Comparison of ENCODE assay signal across 16 cellular contexts in genomic region chr13:98580420-98580819, GRCh38. TPM values are rescaled to one million over a fixed set of nuclear protein-coding genes. Genes with fewer than 3 reads are reported as not detected.
DNase-seq lines count a peak whose midpoint lies in the region; ATAC-seq and TF ChIP-seq lines count a peak whose summit lies in the region.
"Had no signal": no experiment of that assay in that cellular context is flagged by ENCODE, and none has a peak within 500 bp of the region (broad histone marks: within the 10 kb centered on the region; RNA-seq: fewer than 3 reads in every experiment).

No MANE protein-coding gene starts in this region.

- TF ChIP-seq CTCF in brain (conservative IDR thresholded peaks at IDR 0.05), result no peak
- TF ChIP-seq CTCF in nephron (IDR thresholded peaks at IDR 0.05; ENCODE audit: unreplicated experiment in 3 of 3), result no peak
- no peak for TF ChIP-seq CTCF in type B pancreatic cell (conservative IDR thresholded peaks at IDR 0.05)
- no peak for TF ChIP-seq CTCF in mammary epithelial cell (conservative IDR thresholded peaks at IDR 0.05 in 1 of 2, IDR thresholded peaks at IDR 0.05 in 1 of 2; ENCODE audit: extremely low read depth in 1 of 2, insufficient read depth in 1 of 2, low read depth in 1 of 2, low read length in 2 of 2)
- TF ChIP-seq CTCF in WTC11 (IDR thresholded peaks at IDR 0.05), result no peak

- DNase-seq in type B pancreatic cell (ENCODE audit: extremely low spot score, unreplicated experiment), result no peak
- no peak for DNase-seq in A172 (ENCODE audit: low spot score)
- no peak for DNase-seq in mammary epithelial cell
- no peak for DNase-seq in WTC11 (ENCODE audit: low spot score)
- DNase-seq: 8988T; ACHN; Calu3; CD4-positive, CD25-positive, alpha-beta regulatory T cell; DMS 273 treated with DMSO at 0.1 percent for 48 hours; H7 had no signal

- 100% methylated on average over 2 of the region's 2 CpGs for WGBS in mammary epithelial cell (ENCODE audit: low coverage, missing lambda C conversion rate)

- H3K27ac Mint-ChIP-seq in IgD-negative memory B cell (peak overlapping the region in 2 of 3 donors; percentile 7 to 10), brain (peak overlapping the region; percentile 22 to 80 (median 73)), nephron (peak overlapping the region in 2 of 3 experiments; percentile 36 to 59), type B pancreatic cell (peak overlapping the region; percentile 56), WTC11 (no peak overlapping the region)
- H3K27ac Mint-ChIP-seq: GM23338 had no signal

- BruUV-seq in mammary epithelial cell (replicated peaks; lab: Mats Ljungman, UMichigan), result no TSS peak

- peaks cover 48% of the 10 kb centered on the region for H3K4me1 ChIP-seq in mammary epithelial cell (ENCODE audit: insufficient read depth, low read length)

- H3K27me3 ChIP-seq in mammary epithelial cell (ENCODE audit: insufficient read depth, low read length), result no peaks in the 10 kb centered on the region
- H3K27me3 ChIP-seq: BLaER1 treated with 17β-estradiol and CSF1 and Interleukin-3, amounts not matched to agents 10 nM and 100 nM had no signal

- intact Hi-C loops in mammary epithelial cell (cut with micrococcal nuclease), result no loop called here

- no peaks in the 10 kb centered on the region for H3K36me3 ChIP-seq in mammary epithelial cell (ENCODE audit: insufficient read depth, low read length)
- H3K36me3 ChIP-seq: BLaER1 treated with 17β-estradiol and CSF1 and Interleukin-3, amounts not matched to agents 10 nM and 100 nM had no signal

- ATAC-seq in WTC11, result no peak
- ATAC-seq: GM23338 had no signal

- in situ Hi-C loops in mammary epithelial cell (cut with MboI; ENCODE audit: low sequenced_read_pairs in 2 of 2), result loop anchor here in 1 of 2 donors (10.0 kb wide), 1 partner anchor 74 kb away; no protein-coding TSS in a partner anchor

- CTCF ChIA-PET in mammary epithelial cell (lab: Charles Lee; ENCODE audit: low non-redundant PET) (no interaction called here), WTC11 (lab: Charles Lee) (interaction anchor here (0.5 to 1.6 kb wide), 4 partner anchors 15 to 259 kb away, joined by 3 to 9 read pairs (median 3); no protein-coding TSS in a partner anchor)

- peaks cover 22% of the 10 kb centered on the region for H3K79me2 ChIP-seq in mammary epithelial cell (ENCODE audit: insufficient read depth, low read length)

- H3K9me3 Mint-ChIP-seq in IgD-negative memory B cell, result no peaks in the 10 kb centered on the region
- H3K9me3 Mint-ChIP-seq in brain, result no peaks in the 10 kb centered on the region
- H3K9me3 Mint-ChIP-seq in nephron, result no peaks in the 10 kb centered on the region
- no peaks in the 10 kb centered on the region for H3K9me3 Mint-ChIP-seq in type B pancreatic cell
- H3K9me3 Mint-ChIP-seq in WTC11, result no peaks in the 10 kb centered on the region
- H3K9me3 Mint-ChIP-seq: CD4-positive, CD25-positive, alpha-beta regulatory T cell; GM23338 had no signal

- no peak overlapping the region for H3K4me2 ChIP-seq in mammary epithelial cell (ENCODE audit: insufficient read depth, low read depth, low read length)
- H3K4me2 ChIP-seq: GM23338 had no signal

- H3K9me3 ChIP-seq in mammary epithelial cell (replicated peaks; ENCODE audit: insufficient read depth, low read length), result no peaks in the 10 kb centered on the region
- H3K9me3 ChIP-seq: BLaER1 treated with 17β-estradiol and CSF1 and Interleukin-3, amounts not matched to agents 10 nM and 100 nM had no signal

- H3K4me3 ChIP-seq in mammary epithelial cell (replicated peaks in 1 of 3; ENCODE audit: insufficient read depth in 1 of 3, low read depth in 2 of 3, low read length in 3 of 3), result no peak overlapping the region
- H3K4me3 ChIP-seq: BLaER1 treated with 17β-estradiol and CSF1 and Interleukin-3, amounts not matched to agents 10 nM and 100 nM; GM23338 had no signal

- H3K4me1 Mint-ChIP-seq in IgD-negative memory B cell (peaks cover 4 to 10% (median 7%) of the 10 kb centered on the region in 3 donors), brain (peaks cover 75% of the 10 kb centered on the region), nephron (peaks cover 57% of the 10 kb centered on the region), type B pancreatic cell (ENCODE audit: unreplicated experiment) (peaks cover 46% of the 10 kb centered on the region), WTC11 (peaks cover 33% of the 10 kb centered on the region)

- dilution Hi-C loops in mammary epithelial cell (cut with HindIII; ENCODE audit: low sequenced_read_pairs), result loop anchor here (5.0 kb wide), 4 partner anchors 43 to 98 kb away; no protein-coding TSS in a partner anchor

- no peak overlapping the region for H3K9ac ChIP-seq in mammary epithelial cell (ENCODE audit: insufficient read depth, low read length)
- H3K9ac ChIP-seq: BLaER1 treated with 17β-estradiol and CSF1 and Interleukin-3, amounts not matched to agents 10 nM and 100 nM had no signal

- H3K4me3 Mint-ChIP-seq in IgD-negative memory B cell, result peak overlapping the region in 1 of 4 donors; percentile 37
- H3K4me3 Mint-ChIP-seq in brain, result peak overlapping the region in 2 of 5 experiments; percentile 14 to 77
- peak overlapping the region in 1 of 3 experiments; percentile 11 for H3K4me3 Mint-ChIP-seq in nephron
- no peak overlapping the region for H3K4me3 Mint-ChIP-seq in type B pancreatic cell
- no peak overlapping the region for H3K4me3 Mint-ChIP-seq in WTC11
- H3K4me3 Mint-ChIP-seq: GM23338 had no signal

- no peak overlapping the region for H2AFZ ChIP-seq in mammary epithelial cell (ENCODE audit: low read depth, low read length)
- H2AFZ ChIP-seq: GM23338 had no signal

- POLR2A ChIA-PET in WTC11 (lab: Charles Lee), result no interaction called here

- no peaks in the 10 kb centered on the region for H4K20me1 ChIP-seq in mammary epithelial cell (ENCODE audit: insufficient read depth, low read length)

- H3K36me3 Mint-ChIP-seq in IgD-negative memory B cell (no peaks in the 10 kb centered on the region), brain (no peaks in the 10 kb centered on the region), nephron (ENCODE audit: low read depth) (no peaks in the 10 kb centered on the region), type B pancreatic cell (no peaks in the 10 kb centered on the region), WTC11 (no peaks in the 10 kb centered on the region)
- H3K36me3 Mint-ChIP-seq: CD4-positive, CD25-positive, alpha-beta regulatory T cell had no signal

- H3K27ac ChIP-seq in mammary epithelial cell (ENCODE audit: insufficient read depth, low read depth, low read length), result no peak overlapping the region
- H3K27ac ChIP-seq: BLaER1 treated with 17β-estradiol and CSF1 and Interleukin-3, amounts not matched to agents 10 nM and 100 nM; HL-60 had no signal

- no peaks in the 10 kb centered on the region for H3K27me3 Mint-ChIP-seq in IgD-negative memory B cell
- peaks cover 2% of the 10 kb centered on the region for H3K27me3 Mint-ChIP-seq in brain
- no peaks in the 10 kb centered on the region for H3K27me3 Mint-ChIP-seq in nephron (ENCODE audit: low read depth)
- H3K27me3 Mint-ChIP-seq in type B pancreatic cell, result no peaks in the 10 kb centered on the region
- no peaks in the 10 kb centered on the region for H3K27me3 Mint-ChIP-seq in WTC11 (ENCODE audit: low read depth)

TF ChIP-seq in WTC11, 78 proteins besides CTCF, POLR2A, EP300 and RAD21:
- TF ChIP-seq ETV6 (CRISPR knock-in tag; IDR thresholded peaks at IDR 0.05) (no peak), PRDM15 (CRISPR knock-in tag; IDR thresholded peaks at IDR 0.05) (no peak)
TF ChIP-seq in WTC11: peak in this region for 0.

RNA-seq across cellular contexts. Expression of gene STK24, which starts 3.5 kb away (rescaled TPM):
- polyA plus RNA-seq in IgD-negative memory B cell (22.9 TPM), brain (ENCODE audit: insufficient read depth, low read depth, low replicate concordance) (119 TPM), mammary epithelial cell (77.9 TPM)
- total RNA-seq in type B pancreatic cell (ENCODE audit: low replicate concordance) (121 and 180 TPM in 2 replicates), mammary epithelial cell (100 to 1,000 TPM; 114 to 189 TPM), WTC11 (2021) (122 to 138 TPM (median 134 TPM) in 3 replicates)
- total RNA-seq in A172 (2014; rRNA removed; shearing (Covaris generic)), result 105 and 121 TPM in 2 replicates
- polyA minus RNA-seq in mammary epithelial cell, result 128 TPM
